1 cellular context compared by ENCODE assay signal in the genomic region with DNA sequence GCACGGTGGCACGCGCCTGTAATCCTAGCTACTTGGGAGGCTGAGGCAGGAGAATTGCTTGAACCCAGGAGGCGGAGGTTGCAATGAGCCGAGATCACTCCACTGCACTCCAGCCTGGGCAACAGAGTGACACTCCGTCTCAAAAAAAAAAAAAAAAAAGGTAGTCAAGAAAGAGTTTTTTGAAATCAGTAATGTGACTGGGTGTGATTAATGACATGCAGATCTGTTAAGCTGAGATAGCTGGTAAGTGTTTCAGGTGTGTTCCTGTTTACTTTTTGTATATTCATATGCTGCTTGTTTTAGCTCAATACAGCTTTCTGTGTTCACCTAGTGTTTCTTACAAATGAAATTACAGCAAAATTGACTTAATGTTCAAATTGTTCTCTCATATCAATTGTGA.
TF ChIP-seq lines count a peak whose summit lies in the region.
"Not testable (repeated sequence)": the region's sequence is repeated elsewhere in the genome, so short reads cannot be mapped to it uniquely, and the experiment has no call there.

No MANE protein-coding gene starts in this region.

TF ChIP-seq in K562, 482 proteins besides CTCF, POLR2A, EP300 and RAD21:
- TF ChIP-seq, protein P1, sequence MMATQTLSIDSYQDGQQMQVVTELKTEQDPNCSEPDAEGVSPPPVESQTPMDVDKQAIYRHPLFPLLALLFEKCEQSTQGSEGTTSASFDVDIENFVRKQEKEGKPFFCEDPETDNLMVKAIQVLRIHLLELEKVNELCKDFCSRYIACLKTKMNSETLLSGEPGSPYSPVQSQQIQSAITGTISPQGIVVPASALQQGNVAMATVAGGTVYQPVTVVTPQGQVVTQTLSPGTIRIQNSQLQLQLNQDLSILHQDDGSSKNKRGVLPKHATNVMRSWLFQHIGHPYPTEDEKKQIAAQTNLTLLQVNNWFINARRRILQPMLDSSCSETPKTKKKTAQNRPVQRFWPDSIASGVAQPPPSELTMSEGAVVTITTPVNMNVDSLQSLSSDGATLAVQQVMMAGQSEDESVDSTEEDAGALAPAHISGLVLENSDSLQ (IDR thresholded peaks at IDR 0.05), result peak; percentile 84
- TF ChIP-seq ZNF384 (IDR thresholded peaks at IDR 0.05; ENCODE audit: low read depth, low read length) (peak; percentile 51; the same call in 1 of the 2 replicates), CBFA2T2 (conservative IDR thresholded peaks at IDR 0.05) (peak; percentile 39), ARID1B (IDR thresholded peaks at IDR 0.05) (peak; percentile 58), DPF2 (IDR thresholded peaks at IDR 0.05) (peak; percentile 20; the same call in 1 of the 2 replicates), CBFA2T3 (IDR thresholded peaks at IDR 0.05) (peak; percentile 46; the same call in 1 of the 2 replicates), TEAD4 (IDR thresholded peaks at IDR 0.05; ENCODE audit: low read length) (peak; percentile 46; the same call in 1 of the 2 replicates), TAL1 (IDR thresholded peaks at IDR 0.05) (0 out of 2 replicates have a peak, but pooled peaks have one; percentile 21), MEIS2 (IDR thresholded peaks at IDR 0.05; ENCODE audit: partially characterized antibody) (peak; percentile 87)
- not testable (repeated sequence) for TF ChIP-seq TEAD4 (CRISPR knock-in tag; IDR thresholded peaks at IDR 0.05; ENCODE audit: borderline replicate concordance)
- TF ChIP-seq, protein P2, sequence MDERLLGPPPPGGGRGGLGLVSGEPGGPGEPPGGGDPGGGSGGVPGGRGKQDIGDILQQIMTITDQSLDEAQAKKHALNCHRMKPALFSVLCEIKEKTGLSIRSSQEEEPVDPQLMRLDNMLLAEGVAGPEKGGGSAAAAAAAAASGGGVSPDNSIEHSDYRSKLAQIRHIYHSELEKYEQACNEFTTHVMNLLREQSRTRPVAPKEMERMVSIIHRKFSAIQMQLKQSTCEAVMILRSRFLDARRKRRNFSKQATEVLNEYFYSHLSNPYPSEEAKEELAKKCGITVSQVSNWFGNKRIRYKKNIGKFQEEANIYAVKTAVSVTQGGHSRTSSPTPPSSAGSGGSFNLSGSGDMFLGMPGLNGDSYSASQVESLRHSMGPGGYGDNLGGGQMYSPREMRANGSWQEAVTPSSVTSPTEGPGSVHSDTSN (CRISPR knock-in tag; IDR thresholded peaks at IDR 0.05; ENCODE audit: low read depth), result not testable (repeated sequence)
- TF ChIP-seq, protein P2 (tag; conservative IDR thresholded peaks at IDR 0.05; ENCODE audit: low read depth), result peak; percentile 82
